2 cellular contexts compared by ENCODE assay signal in the genomic region with DNA sequence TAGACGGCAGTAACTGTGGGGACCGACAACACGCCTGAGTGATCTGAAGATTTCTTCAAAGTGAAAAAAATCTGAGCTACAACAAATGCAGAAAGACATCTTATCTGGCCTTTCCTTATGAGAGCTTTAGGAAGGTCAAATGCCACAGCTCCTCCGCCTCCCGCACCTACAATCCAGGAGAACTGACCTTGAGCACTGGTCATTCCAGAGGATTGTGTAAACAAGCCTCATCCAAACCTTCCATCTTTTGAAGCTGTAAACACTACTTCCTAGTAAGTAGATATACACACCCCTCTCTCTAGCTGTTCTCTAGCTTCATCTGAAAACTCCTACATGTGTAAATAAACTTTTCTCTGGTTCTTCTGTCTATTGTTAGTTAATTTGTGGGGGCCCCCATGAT.
TF ChIP-seq lines count a peak whose summit lies in the region.

No MANE protein-coding gene starts in this region.

TF ChIP-seq in H1, 55 proteins besides CTCF, POLR2A, EP300 and RAD21:
- no peak for TF ChIP-seq CHD2 (IDR thresholded peaks at IDR 0.05; ENCODE audit: low read length)
- no peak for TF ChIP-seq PHF8 (conservative IDR thresholded peaks at IDR 0.05; ENCODE audit: low read depth, low read length)
- no peak for TF ChIP-seq MAFK (IDR thresholded peaks at IDR 0.05; ENCODE audit: low read depth, low read length)
- TF ChIP-seq SP4 (IDR thresholded peaks at IDR 0.05; ENCODE audit: low read length) = no peak
- TF ChIP-seq POLR2AphosphoS5 (IDR thresholded peaks at IDR 0.05; ENCODE audit: low read depth, low read length) = no peak
- TF ChIP-seq TCF12 (IDR thresholded peaks at IDR 0.05; ENCODE audit: low read depth, low read length) = no peak
- no peak for TF ChIP-seq KDM1A (IDR thresholded peaks at IDR 0.05; ENCODE audit: borderline replicate concordance, low read length)
- TF ChIP-seq NANOG (IDR thresholded peaks at IDR 0.05; ENCODE audit: insufficient read depth, low read depth, low read length, poor library complexity, severe bottlenecking) = no peak
- no peak for TF ChIP-seq KDM5A (IDR thresholded peaks at IDR 0.05; ENCODE audit: low read length)
- no peak for TF ChIP-seq SAP30 (IDR thresholded peaks at IDR 0.05; ENCODE audit: insufficient read depth, insufficient replicate concordance, low read length)
- no peak for TF ChIP-seq BACH1 (IDR thresholded peaks at IDR 0.05; ENCODE audit: low read length)
- no peak for TF ChIP-seq SIN3A (conservative IDR thresholded peaks at IDR 0.05 in 1 of 2, IDR thresholded peaks at IDR 0.05 in 1 of 2; ENCODE audit: low read depth in 1 of 2, low read length in 2 of 2)
- no peak for TF ChIP-seq RFX5 (IDR thresholded peaks at IDR 0.05; ENCODE audit: borderline replicate concordance, low read depth, low read length)
- no peak for TF ChIP-seq CEBPB (IDR thresholded peaks at IDR 0.05; ENCODE audit: low read depth, low read length)

TF ChIP-seq in HepG2, 621 proteins besides CTCF, POLR2A, EP300 and RAD21 (continues in another document):
- TF ChIP-seq MIER3 (CRISPR knock-in tag; IDR thresholded peaks at IDR 0.05; ENCODE audit: borderline replicate concordance) (peak; percentile 65; the same call in 1 of the 2 replicates), HNF4A (CRISPR knock-in tag; IDR thresholded peaks at IDR 0.05) (peak; percentile 66), NFYB (CRISPR knock-in tag; IDR thresholded peaks at IDR 0.05) (no peak), MXD4 (CRISPR knock-in tag; IDR thresholded peaks at IDR 0.05) (no peak), SOX6 (IDR thresholded peaks at IDR 0.05) (no peak), SOX6 (CRISPR knock-in tag; IDR thresholded peaks at IDR 0.05) (peak; percentile 79), CREB1 (IDR thresholded peaks at IDR 0.05) (no peak), CREB1 (CRISPR knock-in tag; IDR thresholded peaks at IDR 0.05) (peak; percentile 25; the same call in 1 of the 2 replicates), FOXP1 (IDR thresholded peaks at IDR 0.05) (no peak), FOXP1 (CRISPR knock-in tag; IDR thresholded peaks at IDR 0.05) (peak; percentile 94), RBFOX2 (IDR thresholded peaks at IDR 0.05; ENCODE audit: low read depth, low read length) (no peak), ASH2L (IDR thresholded peaks at IDR 0.05; ENCODE audit: insufficient read length, low read depth, low read length) (peak; percentile 46), ZNF644 (CRISPR knock-in tag; IDR thresholded peaks at IDR 0.05; ENCODE audit: low read depth) (peak; percentile 60; the same call in 1 of the 2 replicates), SMYD3 (CRISPR knock-in tag; IDR thresholded peaks at IDR 0.05) (no peak; the same call in 1 of the 2 replicates), NR2C2 (CRISPR knock-in tag; IDR thresholded peaks at IDR 0.05; ENCODE audit: borderline replicate concordance) (0 out of 2 replicates have a peak, but pooled peaks have one; percentile 25), PHF20 (CRISPR knock-in tag; IDR thresholded peaks at IDR 0.05) (no peak), ZNF569 (CRISPR knock-in tag; IDR thresholded peaks at IDR 0.05; ENCODE audit: borderline replicate concordance) (no peak), SOX13 (IDR thresholded peaks at IDR 0.05) (no peak), SOX13 (CRISPR knock-in tag; conservative IDR thresholded peaks at IDR 0.05 in 1 of 2, IDR thresholded peaks at IDR 0.05 in 1 of 2) (peak in 1 of 2 experiments; percentile 92; a peak in 2 of 4 replicates), SIX1 (CRISPR knock-in tag; IDR thresholded peaks at IDR 0.05; ENCODE audit: borderline replicate concordance) (0 out of 2 replicates have a peak, but pooled peaks have one; percentile 24), ARID5B (CRISPR knock-in tag; IDR thresholded peaks at IDR 0.05) (peak; percentile 96), RARA (CRISPR knock-in tag; IDR thresholded peaks at IDR 0.05) (peak; percentile 78)
- TF ChIP-seq, protein P1, sequence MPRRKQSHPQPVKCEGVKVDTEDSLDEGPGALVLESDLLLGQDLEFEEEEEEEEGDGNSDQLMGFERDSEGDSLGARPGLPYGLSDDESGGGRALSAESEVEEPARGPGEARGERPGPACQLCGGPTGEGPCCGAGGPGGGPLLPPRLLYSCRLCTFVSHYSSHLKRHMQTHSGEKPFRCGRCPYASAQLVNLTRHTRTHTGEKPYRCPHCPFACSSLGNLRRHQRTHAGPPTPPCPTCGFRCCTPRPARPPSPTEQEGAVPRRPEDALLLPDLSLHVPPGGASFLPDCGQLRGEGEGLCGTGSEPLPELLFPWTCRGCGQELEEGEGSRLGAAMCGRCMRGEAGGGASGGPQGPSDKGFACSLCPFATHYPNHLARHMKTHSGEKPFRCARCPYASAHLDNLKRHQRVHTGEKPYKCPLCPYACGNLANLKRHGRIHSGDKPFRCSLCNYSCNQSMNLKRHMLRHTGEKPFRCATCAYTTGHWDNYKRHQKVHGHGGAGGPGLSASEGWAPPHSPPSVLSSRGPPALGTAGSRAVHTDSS (CRISPR knock-in tag; conservative IDR thresholded peaks at IDR 0.05) = no peak
- TF ChIP-seq, protein P2, sequence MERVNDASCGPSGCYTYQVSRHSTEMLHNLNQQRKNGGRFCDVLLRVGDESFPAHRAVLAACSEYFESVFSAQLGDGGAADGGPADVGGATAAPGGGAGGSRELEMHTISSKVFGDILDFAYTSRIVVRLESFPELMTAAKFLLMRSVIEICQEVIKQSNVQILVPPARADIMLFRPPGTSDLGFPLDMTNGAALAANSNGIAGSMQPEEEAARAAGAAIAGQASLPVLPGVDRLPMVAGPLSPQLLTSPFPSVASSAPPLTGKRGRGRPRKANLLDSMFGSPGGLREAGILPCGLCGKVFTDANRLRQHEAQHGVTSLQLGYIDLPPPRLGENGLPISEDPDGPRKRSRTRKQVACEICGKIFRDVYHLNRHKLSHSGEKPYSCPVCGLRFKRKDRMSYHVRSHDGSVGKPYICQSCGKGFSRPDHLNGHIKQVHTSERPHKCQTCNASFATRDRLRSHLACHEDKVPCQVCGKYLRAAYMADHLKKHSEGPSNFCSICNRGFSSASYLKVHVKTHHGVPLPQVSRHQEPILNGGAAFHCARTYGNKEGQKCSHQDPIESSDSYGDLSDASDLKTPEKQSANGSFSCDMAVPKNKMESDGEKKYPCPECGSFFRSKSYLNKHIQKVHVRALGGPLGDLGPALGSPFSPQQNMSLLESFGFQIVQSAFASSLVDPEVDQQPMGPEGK (CRISPR knock-in tag; IDR thresholded peaks at IDR 0.05) = peak; percentile 31; the same call in 1 of the 2 replicates
- TF ChIP-seq, protein P3, sequence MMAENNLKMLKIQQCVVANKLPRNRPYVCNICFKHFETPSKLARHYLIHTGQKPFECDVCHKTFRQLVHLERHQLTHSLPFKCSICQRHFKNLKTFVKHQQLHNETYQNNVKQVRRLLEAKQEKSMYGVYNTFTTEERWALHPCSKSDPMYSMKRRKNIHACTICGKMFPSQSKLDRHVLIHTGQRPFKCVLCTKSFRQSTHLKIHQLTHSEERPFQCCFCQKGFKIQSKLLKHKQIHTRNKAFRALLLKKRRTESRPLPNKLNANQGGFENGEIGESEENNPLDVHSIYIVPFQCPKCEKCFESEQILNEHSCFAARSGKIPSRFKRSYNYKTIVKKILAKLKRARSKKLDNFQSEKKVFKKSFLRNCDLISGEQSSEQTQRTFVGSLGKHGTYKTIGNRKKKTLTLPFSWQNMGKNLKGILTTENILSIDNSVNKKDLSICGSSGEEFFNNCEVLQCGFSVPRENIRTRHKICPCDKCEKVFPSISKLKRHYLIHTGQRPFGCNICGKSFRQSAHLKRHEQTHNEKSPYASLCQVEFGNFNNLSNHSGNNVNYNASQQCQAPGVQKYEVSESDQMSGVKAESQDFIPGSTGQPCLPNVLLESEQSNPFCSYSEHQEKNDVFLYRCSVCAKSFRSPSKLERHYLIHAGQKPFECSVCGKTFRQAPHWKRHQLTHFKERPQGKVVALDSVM (CRISPR knock-in tag; IDR thresholded peaks at IDR 0.05) = no peak
- TF ChIP-seq, protein P4, sequence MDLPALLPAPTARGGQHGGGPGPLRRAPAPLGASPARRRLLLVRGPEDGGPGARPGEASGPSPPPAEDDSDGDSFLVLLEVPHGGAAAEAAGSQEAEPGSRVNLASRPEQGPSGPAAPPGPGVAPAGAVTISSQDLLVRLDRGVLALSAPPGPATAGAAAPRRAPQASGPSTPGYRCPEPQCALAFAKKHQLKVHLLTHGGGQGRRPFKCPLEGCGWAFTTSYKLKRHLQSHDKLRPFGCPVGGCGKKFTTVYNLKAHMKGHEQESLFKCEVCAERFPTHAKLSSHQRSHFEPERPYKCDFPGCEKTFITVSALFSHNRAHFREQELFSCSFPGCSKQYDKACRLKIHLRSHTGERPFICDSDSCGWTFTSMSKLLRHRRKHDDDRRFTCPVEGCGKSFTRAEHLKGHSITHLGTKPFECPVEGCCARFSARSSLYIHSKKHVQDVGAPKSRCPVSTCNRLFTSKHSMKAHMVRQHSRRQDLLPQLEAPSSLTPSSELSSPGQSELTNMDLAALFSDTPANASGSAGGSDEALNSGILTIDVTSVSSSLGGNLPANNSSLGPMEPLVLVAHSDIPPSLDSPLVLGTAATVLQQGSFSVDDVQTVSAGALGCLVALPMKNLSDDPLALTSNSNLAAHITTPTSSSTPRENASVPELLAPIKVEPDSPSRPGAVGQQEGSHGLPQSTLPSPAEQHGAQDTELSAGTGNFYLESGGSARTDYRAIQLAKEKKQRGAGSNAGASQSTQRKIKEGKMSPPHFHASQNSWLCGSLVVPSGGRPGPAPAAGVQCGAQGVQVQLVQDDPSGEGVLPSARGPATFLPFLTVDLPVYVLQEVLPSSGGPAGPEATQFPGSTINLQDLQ (CRISPR knock-in tag; IDR thresholded peaks at IDR 0.05) = no peak
- TF ChIP-seq, protein P5, sequence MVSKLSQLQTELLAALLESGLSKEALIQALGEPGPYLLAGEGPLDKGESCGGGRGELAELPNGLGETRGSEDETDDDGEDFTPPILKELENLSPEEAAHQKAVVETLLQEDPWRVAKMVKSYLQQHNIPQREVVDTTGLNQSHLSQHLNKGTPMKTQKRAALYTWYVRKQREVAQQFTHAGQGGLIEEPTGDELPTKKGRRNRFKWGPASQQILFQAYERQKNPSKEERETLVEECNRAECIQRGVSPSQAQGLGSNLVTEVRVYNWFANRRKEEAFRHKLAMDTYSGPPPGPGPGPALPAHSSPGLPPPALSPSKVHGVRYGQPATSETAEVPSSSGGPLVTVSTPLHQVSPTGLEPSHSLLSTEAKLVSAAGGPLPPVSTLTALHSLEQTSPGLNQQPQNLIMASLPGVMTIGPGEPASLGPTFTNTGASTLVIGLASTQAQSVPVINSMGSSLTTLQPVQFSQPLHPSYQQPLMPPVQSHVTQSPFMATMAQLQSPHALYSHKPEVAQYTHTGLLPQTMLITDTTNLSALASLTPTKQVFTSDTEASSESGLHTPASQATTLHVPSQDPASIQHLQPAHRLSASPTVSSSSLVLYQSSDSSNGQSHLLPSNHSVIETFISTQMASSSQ (IDR thresholded peaks at IDR 0.05; ENCODE audit: low read depth) = no peak
- TF ChIP-seq, protein P5 (CRISPR knock-in tag; IDR thresholded peaks at IDR 0.05; ENCODE audit: borderline replicate concordance) = no peak
- TF ChIP-seq, protein P6, sequence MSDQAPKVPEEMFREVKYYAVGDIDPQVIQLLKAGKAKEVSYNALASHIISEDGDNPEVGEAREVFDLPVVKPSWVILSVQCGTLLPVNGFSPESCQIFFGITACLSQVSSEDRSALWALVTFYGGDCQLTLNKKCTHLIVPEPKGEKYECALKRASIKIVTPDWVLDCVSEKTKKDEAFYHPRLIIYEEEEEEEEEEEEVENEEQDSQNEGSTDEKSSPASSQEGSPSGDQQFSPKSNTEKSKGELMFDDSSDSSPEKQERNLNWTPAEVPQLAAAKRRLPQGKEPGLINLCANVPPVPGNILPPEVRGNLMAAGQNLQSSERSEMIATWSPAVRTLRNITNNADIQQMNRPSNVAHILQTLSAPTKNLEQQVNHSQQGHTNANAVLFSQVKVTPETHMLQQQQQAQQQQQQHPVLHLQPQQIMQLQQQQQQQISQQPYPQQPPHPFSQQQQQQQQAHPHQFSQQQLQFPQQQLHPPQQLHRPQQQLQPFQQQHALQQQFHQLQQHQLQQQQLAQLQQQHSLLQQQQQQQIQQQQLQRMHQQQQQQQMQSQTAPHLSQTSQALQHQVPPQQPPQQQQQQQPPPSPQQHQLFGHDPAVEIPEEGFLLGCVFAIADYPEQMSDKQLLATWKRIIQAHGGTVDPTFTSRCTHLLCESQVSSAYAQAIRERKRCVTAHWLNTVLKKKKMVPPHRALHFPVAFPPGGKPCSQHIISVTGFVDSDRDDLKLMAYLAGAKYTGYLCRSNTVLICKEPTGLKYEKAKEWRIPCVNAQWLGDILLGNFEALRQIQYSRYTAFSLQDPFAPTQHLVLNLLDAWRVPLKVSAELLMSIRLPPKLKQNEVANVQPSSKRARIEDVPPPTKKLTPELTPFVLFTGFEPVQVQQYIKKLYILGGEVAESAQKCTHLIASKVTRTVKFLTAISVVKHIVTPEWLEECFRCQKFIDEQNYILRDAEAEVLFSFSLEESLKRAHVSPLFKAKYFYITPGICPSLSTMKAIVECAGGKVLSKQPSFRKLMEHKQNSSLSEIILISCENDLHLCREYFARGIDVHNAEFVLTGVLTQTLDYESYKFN (CRISPR knock-in tag; conservative IDR thresholded peaks at IDR 0.05) = peak; percentile 81
